Comparison of ENCODE assay signal across 9 cellular contexts in genomic region chr6:138161118-138161433, GRCh38. TPM values are rescaled to one million over a fixed set of nuclear protein-coding genes. Genes with fewer than 3 reads are reported as not detected.
DNase-seq lines count a peak whose midpoint lies in the region; ATAC-seq and TF ChIP-seq lines count a peak whose summit lies in the region.
"Had no signal": no experiment of that assay in that cellular context is flagged by ENCODE, and none has a peak within 500 bp of the region (broad histone marks: within the 10 kb centered on the region; RNA-seq: fewer than 3 reads in every experiment).

No MANE protein-coding gene starts in this region.

- H3K36me3 Mint-ChIP-seq in activated CD4-positive, alpha-beta T cell treated with anti-CD3 and anti-CD28 coated beads for 36 hours (ENCODE audit: low read depth): no peaks in the 10 kb centered on the region
- no peaks in the 10 kb centered on the region for H3K36me3 Mint-ChIP-seq in activated naive CD8-positive, alpha-beta T cell treated with anti-CD3 and anti-CD28 coated beads, Interleukin-2, amount 50 U/mL, for 24 hours (ENCODE audit: low read depth)

- TF ChIP-seq CTCF in left lung (IDR thresholded peaks at IDR 0.05): no peak

- H3K27ac ChIP-seq in left lung (peak overlapping the region; percentile 79 to 85), subcutaneous abdominal adipose tissue (ENCODE audit: low read depth, low read length) (no peak overlapping the region)

- H3K4me1 Mint-ChIP-seq in activated CD4-positive, alpha-beta T cell treated with anti-CD3 and anti-CD28 coated beads for 36 hours: peaks cover 13% of the 10 kb centered on the region
- peaks cover 15% of the 10 kb centered on the region for H3K4me1 Mint-ChIP-seq in activated naive CD8-positive, alpha-beta T cell treated with anti-CD3 and anti-CD28 coated beads, Interleukin-2, amount 50 U/mL, for 24 hours

- H3K36me3 ChIP-seq in left lung: no peaks in the 10 kb centered on the region
- no peaks in the 10 kb centered on the region for H3K36me3 ChIP-seq in subcutaneous abdominal adipose tissue (ENCODE audit: control insufficient read depth in 5 of 5, insufficient read depth in 5 of 5, low read length in 5 of 5)

- CTCF ChIA-PET in activated CD4-positive, alpha-beta T cell treated with anti-CD3 and anti-CD28 coated beads for 36 hours (lab: Charles Lee): interaction anchor here (0.5 kb wide), 1 partner anchor 254 kb away, joined by 3 read pairs; no protein-coding TSS in a partner anchor
- CTCF ChIA-PET in HEK293T (lab: Yijun Ruan, JAX): interaction anchor here (1.0 kb wide), 1 partner anchor 45 kb away, joined by 3 read pairs; no protein-coding TSS in a partner anchor

- H3K4me3 Mint-ChIP-seq in activated CD4-positive, alpha-beta T cell treated with anti-CD3 and anti-CD28 coated beads for 36 hours: peak overlapping the region; percentile 66
- H3K4me3 Mint-ChIP-seq in activated naive CD8-positive, alpha-beta T cell treated with anti-CD3 and anti-CD28 coated beads, Interleukin-2, amount 50 U/mL, for 24 hours: peak overlapping the region; percentile 59

- peak overlapping the region; percentile 36 to 62 for H3K4me3 ChIP-seq in left lung
- peak overlapping the region in 4 of 5 donors; percentile 33 to 60 (median 52) for H3K4me3 ChIP-seq in subcutaneous abdominal adipose tissue (ENCODE audit: low read depth in 1 of 5, low read length in 5 of 5)

- no peak overlapping the region for H3K27ac Mint-ChIP-seq in activated CD4-positive, alpha-beta T cell treated with anti-CD3 and anti-CD28 coated beads for 36 hours
- no peak overlapping the region for H3K27ac Mint-ChIP-seq in activated naive CD8-positive, alpha-beta T cell treated with anti-CD3 and anti-CD28 coated beads, Interleukin-2, amount 50 U/mL, for 24 hours

- POLR2A ChIA-PET in activated CD4-positive, alpha-beta T cell treated with anti-CD3 and anti-CD28 coated beads for 36 hours (lab: Charles Lee): no interaction called here
- POLR2A ChIA-PET in HEK293T (lab: Yijun Ruan, JAX): interaction anchor here (0.9 to 1.4 kb wide), 3 partner anchors 12 to 36 kb away, joined by 3 read pairs; no protein-coding TSS in a partner anchor

- H3K9ac ChIP-seq in subcutaneous abdominal adipose tissue (ENCODE audit: low read length in 5 of 5): peak overlapping the region in 1 of 5 donors; percentile 39

- peak; percentile 41 for DNase-seq in activated CD4-positive, alpha-beta T cell treated with anti-CD3 and anti-CD28 coated beads for 36 hours
- DNase-seq in activated CD4-positive, alpha-beta T cell treated with anti-CD3 and anti-CD28 coated beads, Interleukin-2, amount 50 U/mL, for 4 hours: no peak
- peak; percentile 9 for DNase-seq in activated naive CD8-positive, alpha-beta T cell treated with anti-CD3 and anti-CD28 coated beads, Interleukin-2, amount 50 U/mL, for 24 hours
- DNase-seq in left lung (no peak), NCI-H1092 (lab: John Stamatoyannopoulos, UW) (no peak), NCI-H524 treated with DMSO at 0.1 percent for 48 hours (lab: John Stamatoyannopoulos, UW) (no peak), HEK293T (ENCODE audit: extremely low spot score) (no peak)

- peaks cover 6 to 74% of the 10 kb centered on the region in 2 donors for H3K27me3 ChIP-seq in left lung
- peaks cover 3 to 15% (median 15%) of the 10 kb centered on the region in 5 donors for H3K27me3 ChIP-seq in subcutaneous abdominal adipose tissue (ENCODE audit: control insufficient read depth in 5 of 5, insufficient read depth in 4 of 5, low read length in 5 of 5)

- peak; percentile 30 for ATAC-seq in activated CD4-positive, alpha-beta T cell treated with anti-CD3 and anti-CD28 coated beads for 36 hours
- ATAC-seq in activated naive CD8-positive, alpha-beta T cell treated with anti-CD3 and anti-CD28 coated beads, Interleukin-2, amount 50 U/mL, for 24 hours: no peak
- peak; percentile 2 for ATAC-seq in left lung

- H3K27me3 Mint-ChIP-seq in activated CD4-positive, alpha-beta T cell treated with anti-CD3 and anti-CD28 coated beads for 36 hours: peaks cover 58% of the 10 kb centered on the region
- H3K27me3 Mint-ChIP-seq in activated naive CD8-positive, alpha-beta T cell treated with anti-CD3 and anti-CD28 coated beads, Interleukin-2, amount 50 U/mL, for 24 hours: peaks cover 64% of the 10 kb centered on the region

- no peaks in the 10 kb centered on the region for H3K9me3 Mint-ChIP-seq in activated CD4-positive, alpha-beta T cell treated with anti-CD3 and anti-CD28 coated beads for 36 hours (ENCODE audit: low read depth)
- H3K9me3 Mint-ChIP-seq in activated naive CD8-positive, alpha-beta T cell treated with anti-CD3 and anti-CD28 coated beads, Interleukin-2, amount 50 U/mL, for 24 hours: no peaks in the 10 kb centered on the region

- H3K9me3 ChIP-seq in left lung (no peaks in the 10 kb centered on the region), subcutaneous abdominal adipose tissue (ENCODE audit: control insufficient read depth in 5 of 5, low read length in 5 of 5) (no peaks in the 10 kb centered on the region)

- intact Hi-C loops in activated CD4-positive, alpha-beta T cell treated with anti-CD3 and anti-CD28 coated beads for 36 hours (cut with DNase I, micrococcal nuclease): loop anchor here in 1 of 2 experiments (2.0 to 5.0 kb wide), 3 partner anchors 244 to 664 kb away; partner anchors contain the start of genes CCDC28A and HEBP2
- intact Hi-C loops in left lung (cut with DNase I): no loop called here

- H3K4me1 ChIP-seq in left lung: peaks cover 0 to 29% of the 10 kb centered on the region in 2 donors
- peaks cover 0 to 19% (median 15%) of the 10 kb centered on the region in 5 donors for H3K4me1 ChIP-seq in subcutaneous abdominal adipose tissue (ENCODE audit: control insufficient read depth in 5 of 5, insufficient read depth in 5 of 5, low read length in 5 of 5)

TF ChIP-seq in HEK293T, 16 proteins besides CTCF, POLR2A, EP300 and RAD21:
- TF ChIP-seq HDGF (IDR thresholded peaks at IDR 0.05; ENCODE audit: borderline replicate concordance) (no peak), BHLHE40 (IDR thresholded peaks at IDR 0.05; ENCODE audit: borderline replicate concordance) (no peak), L3MBTL2 (conservative IDR thresholded peaks at IDR 0.05) (no peak), ELF4 (IDR thresholded peaks at IDR 0.05) (no peak), ARNT (IDR thresholded peaks at IDR 0.05) (no peak)

RNA-seq across cellular contexts. Expression of gene ARFGEF3, which starts 0.7 kb away (rescaled TPM):
- total RNA-seq in activated CD4-positive, alpha-beta T cell treated with anti-CD3 and anti-CD28 coated beads for 36 hours: 1 to 10 TPM; 1.6 to 1.7 TPM
- 10 to 100 TPM; 16.9 to 22.6 TPM for total RNA-seq in left lung

RNA-seq across cellular contexts. Expression of gene PERP, which starts 53.9 kb away (rescaled TPM):
- total RNA-seq in activated CD4-positive, alpha-beta T cell treated with anti-CD3 and anti-CD28 coated beads for 36 hours: 1 to 10 TPM; 2.7 to 3.7 TPM
- 10 to 100 TPM; 31.4 to 64.9 TPM for total RNA-seq in left lung

RNA-seq across cellular contexts. Expression of gene PBOV1, which starts 57.2 kb away (rescaled TPM):
- not detected for total RNA-seq in activated CD4-positive, alpha-beta T cell treated with anti-CD3 and anti-CD28 coated beads for 36 hours
- total RNA-seq in left lung: not detected
- total RNA-seq: sciatic nerve had no signal

Comparison
In these comparisons a context has a peak if more than half of its experiments do, and no peak if none do; other contexts are left out.
1. DNase-seq: peak in activated CD4-positive, alpha-beta T cell treated with anti-CD3 and anti-CD28 coated beads for 36 hours (single experiment) and activated naive CD8-positive, alpha-beta T cell treated with anti-CD3 and anti-CD28 coated beads, Interleukin-2, amount 50 U/mL, for 24 hours (single experiment); none in activated CD4-positive, alpha-beta T cell treated with anti-CD3 and anti-CD28 coated beads, Interleukin-2, amount 50 U/mL, for 4 hours (0 of 2), left lung (0 of 2), NCI-H1092 (single experiment), NCI-H524 treated with DMSO at 0.1 percent for 48 hours (single experiment) and HEK293T (single experiment).
2. RNA of gene ARFGEF3, which starts 0.7 kb away (total RNA-seq): 16.9 to 22.6 TPM in left lung; 1.6 to 1.7 TPM in activated CD4-positive, alpha-beta T cell treated with anti-CD3 and anti-CD28 coated beads for 36 hours; every median in the first group is over 4 times any median in the second.
3. RNA of gene PERP, which starts 53.9 kb away (total RNA-seq): 31.4 to 64.9 TPM in left lung; 2.7 to 3.7 TPM in activated CD4-positive, alpha-beta T cell treated with anti-CD3 and anti-CD28 coated beads for 36 hours; every median in the first group is over 4 times any median in the second.